In the genomic region with DNA sequence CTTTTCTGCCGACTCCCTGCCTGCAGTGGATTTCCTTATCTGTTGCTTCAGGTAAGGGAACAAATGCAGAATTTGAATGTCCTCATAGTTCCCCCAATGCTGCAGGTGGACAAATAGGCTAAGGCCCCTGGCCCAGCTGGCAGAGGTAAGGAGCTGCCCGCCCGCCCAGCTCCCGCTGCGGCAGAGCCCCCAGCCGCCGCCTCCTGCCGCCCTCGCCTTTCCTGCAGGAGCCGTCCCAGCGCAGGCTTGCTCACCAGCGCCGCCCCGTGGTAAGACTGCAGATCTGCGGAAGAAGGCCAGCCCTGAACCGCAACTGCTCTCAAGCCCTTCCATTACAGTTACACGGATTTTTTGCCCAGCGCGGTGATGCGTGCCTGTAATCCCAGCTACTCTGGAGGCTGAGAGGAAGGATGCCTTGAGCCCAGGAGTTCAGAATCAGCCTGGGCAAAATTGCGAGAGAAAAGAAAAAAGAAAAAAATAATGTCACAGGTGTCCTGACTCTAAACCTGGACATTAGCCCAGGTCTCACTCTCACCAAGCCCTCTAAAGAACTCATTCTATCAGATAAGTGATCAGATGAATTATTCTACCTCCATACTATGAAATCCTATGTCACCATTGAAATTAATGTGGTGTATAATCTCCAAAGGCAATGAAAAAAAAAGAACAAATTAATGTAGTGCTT, we compare ENCODE assay signal across 10 cellular contexts. TPM values are rescaled to one million over a fixed set of nuclear protein-coding genes. Genes with fewer than 3 reads are reported as not detected.
A peak's percentile ranks its signal among the peaks of the same experiment; 100 is the strongest.
DNase-seq lines count a peak whose midpoint lies in the region; ATAC-seq, FAIRE-seq and TF ChIP-seq lines count a peak whose summit lies in the region.
"Had no signal": no experiment of that assay in that cellular context is flagged by ENCODE, and none has a peak within 500 bp of the region (broad histone marks: within the 10 kb centered on the region; RNA-seq: fewer than 3 reads in every experiment).

No MANE protein-coding gene starts in this region.

- no peak overlapping the region for H3K27ac ChIP-seq in astrocyte (ENCODE audit: low read depth, low read length)

- peaks cover 9% of the 10 kb centered on the region for H3K4me1 Mint-ChIP-seq in T-helper 2 cell treated with Interferon-gamma antibody and Interleukin-4, amounts not matched to agents 5 μg/mL and 100 μg/mL, for 36 hours (ENCODE audit: low read depth)
- H3K4me1 Mint-ChIP-seq in astrocyte (ENCODE audit: low read depth, unreplicated experiment) = peaks cover 6% of the 10 kb centered on the region

- ATAC-seq in sciatic nerve (peak; percentile 71), GM18868 (IDR thresholded peaks at IDR 0.05; ENCODE audit: unreplicated experiment) (no peak)

- DNase-seq in DMS79 treated with DMSO at 0.1 percent for 48 hours (lab: John Stamatoyannopoulos, UW) = peak; percentile 28
- DNase-seq in DMS79 (lab: John Stamatoyannopoulos, UW) = no peak
- DNase-seq in MV-4-11 (lab: John Stamatoyannopoulos, UW) = peak; percentile 28
- peak; percentile 71 for DNase-seq in T-helper 2 cell treated with Interferon-gamma antibody and Interleukin-4, amounts not matched to agents 5 μg/mL and 100 μg/mL, for 36 hours (ENCODE audit: low spot score)
- DNase-seq in astrocyte (ENCODE audit: low read depth) = peak; percentile 30
- DNase-seq in hepatic stellate cell (ENCODE audit: low spot score) = peak; percentile 67
- DNase-seq in sciatic nerve (ENCODE audit: low spot score) = peak; percentile 88

- no peak for FAIRE-seq in astrocyte (lab: Jason Lieb, UNC)
- FAIRE-seq: A204.1 had no signal

- no peaks in the 10 kb centered on the region for H3K9me3 Mint-ChIP-seq in T-helper 2 cell treated with Interferon-gamma antibody and Interleukin-4, amounts not matched to agents 5 μg/mL and 100 μg/mL, for 36 hours
- H3K9me3 Mint-ChIP-seq in astrocyte (ENCODE audit: unreplicated experiment) = no peaks in the 10 kb centered on the region

- H3K9me3 ChIP-seq in astrocyte (ENCODE audit: insufficient read depth, low read depth, low read length) = no peaks in the 10 kb centered on the region

- H3K79me2 ChIP-seq in astrocyte (ENCODE audit: insufficient read depth, low read length) = no peaks in the 10 kb centered on the region

- no peaks in the 10 kb centered on the region for H3K36me3 ChIP-seq in astrocyte (ENCODE audit: insufficient read depth, low read length)

- H3K4me1 ChIP-seq in astrocyte (ENCODE audit: insufficient read depth, low read length) = no peaks in the 10 kb centered on the region

- peak overlapping the region; percentile 59 for H3K4me2 ChIP-seq in astrocyte (ENCODE audit: low read length)

- H2AFZ ChIP-seq in astrocyte (ENCODE audit: low read depth, low read length) = no peak overlapping the region

- H3K27me3 Mint-ChIP-seq in T-helper 2 cell treated with Interferon-gamma antibody and Interleukin-4, amounts not matched to agents 5 μg/mL and 100 μg/mL, for 36 hours (ENCODE audit: low read depth) = peaks cover 24% of the 10 kb centered on the region
- peaks cover 22% of the 10 kb centered on the region for H3K27me3 Mint-ChIP-seq in astrocyte (ENCODE audit: low read depth, unreplicated experiment)

- no peak overlapping the region for H3K27ac Mint-ChIP-seq in T-helper 2 cell treated with Interferon-gamma antibody and Interleukin-4, amounts not matched to agents 5 μg/mL and 100 μg/mL, for 36 hours
- no peak overlapping the region for H3K27ac Mint-ChIP-seq in astrocyte (ENCODE audit: unreplicated experiment)

- H3K4me3 Mint-ChIP-seq in T-helper 2 cell treated with Interferon-gamma antibody and Interleukin-4, amounts not matched to agents 5 μg/mL and 100 μg/mL, for 36 hours = peak overlapping the region; percentile 8
- no peak overlapping the region for H3K4me3 Mint-ChIP-seq in astrocyte (ENCODE audit: unreplicated experiment)

- no peaks in the 10 kb centered on the region for H3K36me3 Mint-ChIP-seq in T-helper 2 cell treated with Interferon-gamma antibody and Interleukin-4, amounts not matched to agents 5 μg/mL and 100 μg/mL, for 36 hours (ENCODE audit: low read depth)
- no peaks in the 10 kb centered on the region for H3K36me3 Mint-ChIP-seq in astrocyte (ENCODE audit: low read depth, unreplicated experiment)

- H4K20me1 ChIP-seq in astrocyte (ENCODE audit: insufficient read depth, low read length) = no peaks in the 10 kb centered on the region

- peak; percentile 61 for TF ChIP-seq CTCF in astrocyte (IDR thresholded peaks at IDR 0.05; ENCODE audit: insufficient read depth, low read depth, low read length)

- H3K9ac ChIP-seq in astrocyte (ENCODE audit: low read length) = no peak overlapping the region

- no peak overlapping the region for H3K4me3 ChIP-seq in astrocyte (ENCODE audit: insufficient read depth, low read depth, low read length)
- H3K4me3 ChIP-seq: skin epidermis had no signal

- H3K27me3 ChIP-seq in astrocyte (ENCODE audit: insufficient read depth, low read length) = peaks cover 5% of the 10 kb centered on the region

- intact Hi-C loops in sciatic nerve (cut with DNase I) = loop anchor here (10.0 kb wide), 1 partner anchor 300 kb away; no protein-coding TSS in a partner anchor

RNA-seq across cellular contexts. Expression of a gene that starts 51.2 kb away (rescaled TPM):
- total RNA-seq in astrocyte = 0.34 and 0.72 TPM in 2 replicates
- 3.7 TPM for total RNA-seq in sciatic nerve
